12 cellular contexts compared by ENCODE assay signal in genomic region chr2:188870289-188870688, GRCh38.
A peak's percentile ranks its signal among the peaks of the same experiment; 100 is the strongest.
DNase-seq lines count a peak whose midpoint lies in the region; ATAC-seq lines count a peak whose summit lies in the region.
"Had no signal": no experiment of that assay in that cellular context is flagged by ENCODE, and none has a peak within 500 bp of the region (broad histone marks: within the 10 kb centered on the region; RNA-seq: fewer than 3 reads in every experiment).

No MANE protein-coding gene starts in this region.

- H3K4me2 ChIP-seq in mesenchymal stem cell (ENCODE audit: low read length, poor library complexity, severe bottlenecking): no peak overlapping the region

- no peaks in the 10 kb centered on the region for H3K36me3 ChIP-seq in mesenchymal stem cell (ENCODE audit: control insufficient read depth in 1 of 2, insufficient read depth in 2 of 2, low read depth in 1 of 2, low read length in 2 of 2)
- H3K36me3 ChIP-seq: lower lobe of right lung, tibial nerve had no signal

- no peak overlapping the region for H2BK120ac ChIP-seq in mesenchymal stem cell (ENCODE audit: low read depth, low read length)

- H4K91ac ChIP-seq in mesenchymal stem cell (ENCODE audit: low read length): no peak overlapping the region

- peak; percentile 58 for ATAC-seq in HG02870 (IDR thresholded peaks at IDR 0.05; ENCODE audit: unreplicated experiment)
- ATAC-seq in GM19397 (IDR thresholded peaks at IDR 0.05; ENCODE audit: unreplicated experiment): no peak
- ATAC-seq in HG02571 (IDR thresholded peaks at IDR 0.05; ENCODE audit: unreplicated experiment): no peak
- ATAC-seq: lower lobe of right lung had no signal

- H2BK5ac ChIP-seq in mesenchymal stem cell (ENCODE audit: low read depth, low read length, poor library complexity, severe bottlenecking): no peak overlapping the region

- H3K9ac ChIP-seq in mesenchymal stem cell (ENCODE audit: low read length): peak overlapping the region; percentile 50
- H3K9ac ChIP-seq: parathyroid adenoma had no signal

- no peak overlapping the region for H4K8ac ChIP-seq in mesenchymal stem cell (ENCODE audit: low read length)

- H2BK15ac ChIP-seq in mesenchymal stem cell (ENCODE audit: low read depth, poor library complexity, severe bottlenecking): no peak overlapping the region

- no peak overlapping the region for H3K23ac ChIP-seq in mesenchymal stem cell (ENCODE audit: low read length in 2 of 2)

- no peak overlapping the region for H2AK5ac ChIP-seq in mesenchymal stem cell (ENCODE audit: low read length, severe bottlenecking)

- no peaks in the 10 kb centered on the region for H3K27me3 ChIP-seq in mesenchymal stem cell (ENCODE audit: control insufficient read depth in 1 of 2, insufficient read depth in 1 of 2, low read length in 2 of 2)
- H3K27me3 ChIP-seq: tibial nerve had no signal

- H2BK12ac ChIP-seq in mesenchymal stem cell (ENCODE audit: low read length in 2 of 2): no peak overlapping the region

- H3K18ac ChIP-seq in mesenchymal stem cell (ENCODE audit: low read depth in 1 of 2, low read length in 2 of 2): no peak overlapping the region

- no peaks in the 10 kb centered on the region for H3K79me1 ChIP-seq in mesenchymal stem cell (replicated peaks; ENCODE audit: low read length, poor library complexity, severe bottlenecking)

- WGBS in mesenchymal stem cell: 0% methylated on average over 1 of the region's 1 CpG

- H3K14ac ChIP-seq in mesenchymal stem cell (ENCODE audit: low read length in 2 of 2): no peak overlapping the region

- no peak overlapping the region for H3K4ac ChIP-seq in mesenchymal stem cell (ENCODE audit: low read depth in 1 of 2, low read length in 2 of 2)

- no peak overlapping the region for H2AFZ ChIP-seq in mesenchymal stem cell (ENCODE audit: low read depth, low read length)
- H2AFZ ChIP-seq: parathyroid adenoma had no signal

- peaks cover 11% of the 10 kb centered on the region for H3K9me3 ChIP-seq in mesenchymal stem cell (ENCODE audit: control insufficient read depth, low read length)

- DNase-seq in AML-193 (lab: John Stamatoyannopoulos, UW) (peak; percentile 3 to 15), astrocyte of the hippocampus (ENCODE audit: low read depth, low spot score) (peak; percentile 33), mesenchymal stem cell (peak; percentile 93), NCI-H524 treated with DMSO at 0.1 percent for 48 hours (lab: John Stamatoyannopoulos, UW) (no peak), NCI-H146 treated with DMSO at 0.1 percent for 48 hours (lab: John Stamatoyannopoulos, UW; ENCODE audit: unreplicated experiment) (no peak)
- DNase-seq: lower lobe of right lung, NCI-H2081 had no signal

- H3K27ac ChIP-seq in mesenchymal stem cell (ENCODE audit: low read length, poor library complexity, severe bottlenecking): no peak overlapping the region
- H3K27ac ChIP-seq: lower lobe of right lung, parathyroid adenoma had no signal

- peaks cover 1% of the 10 kb centered on the region for H3K4me1 ChIP-seq in mesenchymal stem cell (ENCODE audit: control insufficient read depth, insufficient read depth, low read depth, low read length)
- H3K4me1 ChIP-seq: lower lobe of right lung, parathyroid adenoma had no signal

- H3K4me3 ChIP-seq in mesenchymal stem cell (ENCODE audit: insufficient read depth in 1 of 2, low read depth in 1 of 2, low read length in 2 of 2): no peak overlapping the region
- H3K4me3 ChIP-seq: lower lobe of right lung, tibial nerve had no signal

Comparison
In these comparisons a context has a peak if more than half of its experiments do, and no peak if none do; other contexts are left out.
1. DNase-seq: peak in AML-193 (2 of 2), astrocyte of the hippocampus (single experiment) and mesenchymal stem cell (single experiment); none in NCI-H524 treated with DMSO at 0.1 percent for 48 hours (single experiment) and NCI-H146 treated with DMSO at 0.1 percent for 48 hours (single experiment).